In the genomic region with DNA sequence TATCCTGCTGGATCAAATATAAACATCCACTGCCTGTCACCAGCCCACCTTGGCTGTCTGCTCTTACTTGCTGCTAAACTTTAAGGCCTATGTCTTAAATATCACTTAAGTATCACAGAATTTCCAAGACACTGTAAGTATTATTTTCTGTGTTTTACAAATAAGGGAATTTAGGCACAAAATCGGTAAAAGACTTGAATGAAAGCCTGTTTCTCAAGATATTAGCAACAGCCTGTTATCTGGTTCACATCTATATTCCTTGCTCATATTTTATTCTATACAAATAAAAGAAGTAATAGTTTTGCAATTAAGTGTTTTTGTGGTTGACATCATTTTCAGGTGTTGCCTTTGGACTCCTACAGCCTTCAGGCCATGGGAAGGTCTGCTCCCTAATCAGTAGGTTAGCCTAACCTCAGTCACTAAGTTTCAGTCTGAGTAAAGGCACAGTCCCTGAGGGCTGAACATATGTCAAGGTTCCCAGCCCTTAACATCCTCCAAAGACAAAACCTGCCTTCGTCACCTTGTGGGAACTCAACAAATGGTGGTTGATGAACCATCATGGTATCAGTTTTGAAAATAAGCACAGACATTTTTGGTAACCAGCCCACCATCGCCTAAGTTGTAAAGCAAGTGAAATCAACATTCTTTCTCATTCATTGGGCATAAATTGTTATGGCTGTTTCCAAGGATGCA, we compare ENCODE assay signal across 16 cellular contexts.
DNase-seq lines count a peak whose midpoint lies in the region; ATAC-seq, FAIRE-seq and TF ChIP-seq lines count a peak whose summit lies in the region.
"Had no signal": no experiment of that assay in that cellular context is flagged by ENCODE, and none has a peak within 500 bp of the region (broad histone marks: within the 10 kb centered on the region; RNA-seq: fewer than 3 reads in every experiment).

No MANE protein-coding gene starts in this region.

- no peak for TF ChIP-seq POLR2A in GM18505 (IDR thresholded peaks at IDR 0.05; ENCODE audit: borderline replicate concordance, extremely low read depth, insufficient read depth, insufficient read length)
- TF ChIP-seq POLR2A in H54 (IDR thresholded peaks at IDR 0.05; ENCODE audit: low read depth, low read length), result no peak

- ATAC-seq in GM18505 (IDR thresholded peaks at IDR 0.05; ENCODE audit: unreplicated experiment), result peak; percentile 90
- ATAC-seq in GM19455 (IDR thresholded peaks at IDR 0.05; ENCODE audit: unreplicated experiment), result peak; percentile 92
- peak; percentile 94 for ATAC-seq in HG02852 (IDR thresholded peaks at IDR 0.05; ENCODE audit: unreplicated experiment)
- ATAC-seq in HG03460 (IDR thresholded peaks at IDR 0.05; ENCODE audit: unreplicated experiment), result peak; percentile 97
- ATAC-seq: mucosa of descending colon, psoas muscle had no signal

- FAIRE-seq in H54 (lab: Jason Lieb, UNC), result no peak

- DNase-seq in G401 (ENCODE audit: low spot score) (no peak), NCI-H128 (lab: John Stamatoyannopoulos, UW; ENCODE audit: unreplicated experiment) (no peak), H54 (ENCODE audit: insufficient read length, low spot score) (no peak), NCI-H187 treated with DMSO at 0.1 percent for 48 hours (lab: John Stamatoyannopoulos, UW) (no peak)
- DNase-seq: activated T-cell treated with anti-CD3 and anti-CD28 coated beads for 4 hours; endodermal cell; mucosa of descending colon; NCI-H748 treated with DMSO at 0.1 percent for 48 hours; psoas muscle; SHP77; stimulated activated CD4-positive, alpha-beta T cell treated with anti-CD3 and anti-CD28 coated beads, Interleukin-4, amount 100 ng/mL, for 4 hours; substantia nigra had no signal

- in situ Hi-C loops in G401 (cut with HindIII; ENCODE audit: low sequenced_read_pairs), result no loop called here
